In genomic region chr19:49579193-49579592, GRCh38 we compare ENCODE assay signal across 9 cellular contexts. TPM values are rescaled to one million over a fixed set of nuclear protein-coding genes. Genes with fewer than 3 reads are reported as not detected.
DNase-seq lines count a peak whose midpoint lies in the region; ATAC-seq and TF ChIP-seq lines count a peak whose summit lies in the region.
"Had no signal": no experiment of that assay in that cellular context is flagged by ENCODE, and none has a peak within 500 bp of the region (broad histone marks: within the 10 kb centered on the region; RNA-seq: fewer than 3 reads in every experiment).

No MANE protein-coding gene starts in this region.

- H3K4me3 ChIP-seq in smooth muscle cell, result peak overlapping the region; percentile 76

- H4K20me1 ChIP-seq in smooth muscle cell (ENCODE audit: low read depth), result peaks cover 9% of the 10 kb centered on the region

- whole genome bisulfite sequencing in smooth muscle cell (ENCODE audit: low lambda C conversion rate), result 85% methylated on average over 4 of the region's 4 CpGs

- H3K4me1 Mint-ChIP-seq in activated CD4-positive, alpha-beta T cell treated with anti-CD3 and anti-CD28 coated beads, Interleukin-2, amount 10 ng/mL, durations not matched to agents 7 days and 5 days, result peaks cover 41% of the 10 kb centered on the region
- H3K4me1 Mint-ChIP-seq in CD14-positive monocyte, result peaks cover 22% of the 10 kb centered on the region

- peak overlapping the region; percentile 84 for H3K4me3 Mint-ChIP-seq in activated CD4-positive, alpha-beta T cell treated with anti-CD3 and anti-CD28 coated beads, Interleukin-2, amount 10 ng/mL, durations not matched to agents 7 days and 5 days
- peak overlapping the region in 1 of 2 donors; percentile 9 for H3K4me3 Mint-ChIP-seq in CD14-positive monocyte

- H3K9me3 ChIP-seq in smooth muscle cell (replicated peaks; ENCODE audit: low read depth), result no peaks in the 10 kb centered on the region

- POLR2A ChIA-PET in activated CD4-positive, alpha-beta T cell treated with anti-CD3 and anti-CD28 coated beads, Interleukin-2, amount 10 ng/mL, durations not matched to agents 7 days and 5 days (lab: Charles Lee), result interaction anchor here (0.6 kb wide), 1 partner anchor 105 kb away, joined by 4 read pairs; the partner anchor contains the start of gene FLT3LG

- H3K9me3 Mint-ChIP-seq in activated CD4-positive, alpha-beta T cell treated with anti-CD3 and anti-CD28 coated beads, Interleukin-2, amount 10 ng/mL, durations not matched to agents 7 days and 5 days, result no peaks in the 10 kb centered on the region
- H3K9me3 Mint-ChIP-seq in CD14-positive monocyte, result no peaks in the 10 kb centered on the region

- H3K4me1 ChIP-seq in smooth muscle cell (ENCODE audit: low read depth), result peaks cover 4% of the 10 kb centered on the region

- CTCF ChIA-PET in activated CD4-positive, alpha-beta T cell treated with anti-CD3 and anti-CD28 coated beads, Interleukin-2, amount 10 ng/mL, durations not matched to agents 7 days and 5 days (lab: Charles Lee), result interaction anchor here (1.0 to 3.9 kb wide), 5 partner anchors 9 to 77 kb away, joined by 3 to 35 read pairs (median 4); partner anchors contain the start of gene RRAS

- H3K36me3 Mint-ChIP-seq in activated CD4-positive, alpha-beta T cell treated with anti-CD3 and anti-CD28 coated beads, Interleukin-2, amount 10 ng/mL, durations not matched to agents 7 days and 5 days (ENCODE audit: low read depth), result peaks cover 27% of the 10 kb centered on the region
- peaks cover 13 to 32% of the 10 kb centered on the region in 2 donors for H3K36me3 Mint-ChIP-seq in CD14-positive monocyte

- no peak for DNase-seq in activated CD4-positive, alpha-beta T cell treated with anti-CD3 and anti-CD28 coated beads, Interleukin-2, amount 10 ng/mL, durations not matched to agents 7 days and 5 days
- DNase-seq in activated CD4-positive, alpha-beta T cell treated with anti-CD3 and anti-CD28 coated beads, Interleukin-2, amount 50 U/mL, for 1 hour, result no peak
- DNase-seq in fibroblast of peridontal ligament (ENCODE audit: extremely low read depth) (peak; percentile 5), smooth muscle cell (lab: John Stamatoyannopoulos, UW; ENCODE audit: unreplicated experiment) (no peak), CD14-positive monocyte (ENCODE audit: low spot score) (no peak), medulla oblongata (ENCODE audit: extremely low spot score) (no peak)
- DNase-seq: left colon had no signal

- peaks cover 7% of the 10 kb centered on the region for H3K36me3 ChIP-seq in smooth muscle cell (ENCODE audit: low read depth)

- H3F3A ChIP-seq in smooth muscle cell (ENCODE audit: low read depth), result no peaks in the 10 kb centered on the region

- no peak overlapping the region for H2AFZ ChIP-seq in smooth muscle cell (ENCODE audit: low read depth)

- H3K27me3 ChIP-seq in smooth muscle cell (ENCODE audit: low read depth), result no peaks in the 10 kb centered on the region

- peak overlapping the region; percentile 80 for H3K27ac Mint-ChIP-seq in activated CD4-positive, alpha-beta T cell treated with anti-CD3 and anti-CD28 coated beads, Interleukin-2, amount 10 ng/mL, durations not matched to agents 7 days and 5 days
- peak overlapping the region in 1 of 7 donors; percentile 91 for H3K27ac Mint-ChIP-seq in CD14-positive monocyte

- peaks cover 56% of the 10 kb centered on the region for H3K79me2 ChIP-seq in smooth muscle cell (ENCODE audit: low read depth)

- H3K27me3 Mint-ChIP-seq in activated CD4-positive, alpha-beta T cell treated with anti-CD3 and anti-CD28 coated beads, Interleukin-2, amount 10 ng/mL, durations not matched to agents 7 days and 5 days, result no peaks in the 10 kb centered on the region
- H3K27me3 Mint-ChIP-seq in CD14-positive monocyte (ENCODE audit: low read depth in 3 of 3), result peaks cover 0 to 2% (median 0%) of the 10 kb centered on the region in 3 donors

- H3K27ac ChIP-seq in VCaP (peak overlapping the region; percentile 79; the same call in 1 of the 2 replicates), smooth muscle cell (ENCODE audit: low read depth) (no peak overlapping the region)

- no peak for ATAC-seq in HG03196 (IDR thresholded peaks at IDR 0.05; ENCODE audit: unreplicated experiment)

- intact Hi-C loops in CD14-positive monocyte (cut with micrococcal nuclease), result no loop called here

- TF ChIP-seq CTCF in VCaP (conservative IDR thresholded peaks at IDR 0.05) (no peak), smooth muscle cell (IDR thresholded peaks at IDR 0.05; ENCODE audit: borderline replicate concordance, insufficient read depth, poor library complexity, severe bottlenecking) (no peak), CD14-positive monocyte (IDR thresholded peaks at IDR 0.05) (no peak)

- peak overlapping the region; percentile 88 for H3K9ac ChIP-seq in smooth muscle cell (ENCODE audit: low read depth)

- peak overlapping the region; percentile 94 for H3K4me2 ChIP-seq in smooth muscle cell

RNA-seq across cellular contexts. Expression of gene NOSIP, which starts 1.2 kb away (rescaled TPM):
- 100 to 1,000 TPM; 288 TPM for total RNA-seq in activated CD4-positive, alpha-beta T cell treated with anti-CD3 and anti-CD28 coated beads, Interleukin-2, amount 10 ng/mL, durations not matched to agents 7 days and 5 days
- 45.0 and 55.5 TPM in 2 replicates for total RNA-seq in smooth muscle cell
- 95.7 and 134 TPM in 2 replicates for polyA plus RNA-seq in smooth muscle cell
- polyA plus RNA-seq in CD14-positive monocyte, result 100 to 1,000 TPM in 1 of 2 donors, 10 to 100 TPM in 1; 96.4 to 120 TPM

RNA-seq across cellular contexts. Expression of gene PRRG2, which starts 1.9 kb away (rescaled TPM):
- 1 to 10 TPM; 1.1 TPM for total RNA-seq in activated CD4-positive, alpha-beta T cell treated with anti-CD3 and anti-CD28 coated beads, Interleukin-2, amount 10 ng/mL, durations not matched to agents 7 days and 5 days
- total RNA-seq in smooth muscle cell, result 13.5 TPM in 1 of 2 replicates, not detected in the other
- polyA plus RNA-seq in smooth muscle cell (0.24 and 1.0 TPM in 2 replicates), CD14-positive monocyte (not detected)

RNA-seq across cellular contexts. Expression of gene PRR12, which starts 11.8 kb away (rescaled TPM):
- 10 to 100 TPM; 41.5 to 45.9 TPM for total RNA-seq in activated CD4-positive, alpha-beta T cell treated with anti-CD3 and anti-CD28 coated beads, Interleukin-2, amount 10 ng/mL, durations not matched to agents 7 days and 5 days
- total RNA-seq in smooth muscle cell, result 2.9 and 4.5 TPM in 2 replicates
- polyA plus RNA-seq in smooth muscle cell (1.7 and 3.2 TPM in 2 replicates), CD14-positive monocyte (under 1 TPM; 0.04 to 0.11 TPM)

RNA-seq across cellular contexts. Expression of gene RCN3, which starts 51.4 kb away (rescaled TPM):
- 1 to 10 TPM; 4.2 TPM for total RNA-seq in activated CD4-positive, alpha-beta T cell treated with anti-CD3 and anti-CD28 coated beads, Interleukin-2, amount 10 ng/mL, durations not matched to agents 7 days and 5 days
- total RNA-seq in smooth muscle cell, result 248 and 311 TPM in 2 replicates
- polyA plus RNA-seq in smooth muscle cell (773 and 1,078 TPM in 2 replicates), CD14-positive monocyte (not detected)
